In genomic region chr19:49488863-49489537, GRCh38 we compare ENCODE assay signal across 8 cellular contexts. TPM values are rescaled to one million over a fixed set of nuclear protein-coding genes. Genes with fewer than 3 reads are reported as not detected.
DNase-seq lines count a peak whose midpoint lies in the region; ATAC-seq, FAIRE-seq and TF ChIP-seq lines count a peak whose summit lies in the region.

No MANE protein-coding gene starts in this region.

- H3K4me1 ChIP-seq in A549 (peaks cover 29% of the 10 kb centered on the region), HUES64 (ENCODE audit: insufficient read depth, low read length) (peaks cover 7% of the 10 kb centered on the region), breast epithelium (peaks cover 0 to 12% of the 10 kb centered on the region in 2 donors), mononuclear cell (ENCODE audit: insufficient read depth, low read length) (peaks cover 31% of the 10 kb centered on the region)

- TF ChIP-seq CTCF in A549 (IDR thresholded peaks at IDR 0.05): no peak
- TF ChIP-seq CTCF in breast epithelium (IDR thresholded peaks at IDR 0.05): no peak

- no peak for TF ChIP-seq RAD21 in A549 (conservative IDR thresholded peaks at IDR 0.05 in 1 of 2, IDR thresholded peaks at IDR 0.05 in 1 of 2)

- H3K9ac ChIP-seq in HUES64 (ENCODE audit: low read depth, low read length): peak overlapping the region; percentile 100

- FAIRE-seq in A549 (lab: Jason Lieb, UNC): no peak

- H3K4me2 ChIP-seq in A549: peak overlapping the region; percentile 80

- no peaks in the 10 kb centered on the region for H3K9me3 ChIP-seq in A549
- no peaks in the 10 kb centered on the region for H3K9me3 ChIP-seq in HUES64 (ENCODE audit: insufficient read depth, low read depth, low read length)
- no peaks in the 10 kb centered on the region for H3K9me3 ChIP-seq in breast epithelium
- no peaks in the 10 kb centered on the region for H3K9me3 ChIP-seq in mononuclear cell (ENCODE audit: low read depth, low read length)

- intact Hi-C loops in breast epithelium (cut with DNase I; ENCODE audit: low total_unique reads): no loop called here

- POLR2A ChIA-PET in A549 (lab: Yijun Ruan, JAX): interaction anchor here (1.3 kb wide), 1 partner anchor 10 kb away, joined by 3 read pairs; no protein-coding TSS in a partner anchor

- WGBS in A549 (ENCODE audit: missing lambda C conversion rate): 4% methylated on average over 15 of the region's 15 CpGs
- WGBS in HUES64: 25% methylated on average over 14 of the region's 15 CpGs

- H3K27ac ChIP-seq in A549: peak overlapping the region; percentile 94 to 95
- peak overlapping the region; percentile 96 for H3K27ac ChIP-seq in HUES64 (ENCODE audit: low read depth, low read length)
- peak overlapping the region; percentile 90 to 94 for H3K27ac ChIP-seq in breast epithelium

- peak overlapping the region; percentile 71 for H3K4me3 ChIP-seq in A549
- peak overlapping the region; percentile 94 for H3K4me3 ChIP-seq in HUES64 (ENCODE audit: low read length)
- H3K4me3 ChIP-seq in breast epithelium: peak overlapping the region; percentile 79 to 99 (median 96)
- H3K4me3 ChIP-seq in mononuclear cell (ENCODE audit: low read length): peak overlapping the region; percentile 90

- CTCF ChIA-PET in A549 (lab: Yijun Ruan, JAX): interaction anchor here (0.6 to 2.4 kb wide), 5 partner anchors 10 to 189 kb away, joined by 3 to 11 read pairs (median 3); partner anchors contain the start of gene FLT3LG

- H3K27me3 ChIP-seq in HUES64 (ENCODE audit: insufficient read depth, low read length) (no peaks in the 10 kb centered on the region), breast epithelium (no peaks in the 10 kb centered on the region), mononuclear cell (ENCODE audit: insufficient read depth, low read length) (no peaks in the 10 kb centered on the region)

- TF ChIP-seq EP300 in A549 (IDR thresholded peaks at IDR 0.05): no peak

- H3K36me3 ChIP-seq in HUES64 (ENCODE audit: insufficient read depth, low read length) (peaks cover 51% of the 10 kb centered on the region), breast epithelium (peaks cover 14% of the 10 kb centered on the region)

- TF ChIP-seq POLR2A in A549 (IDR thresholded peaks at IDR 0.05; ENCODE audit: low read length): no peak
- TF ChIP-seq POLR2A in breast epithelium (IDR thresholded peaks at IDR 0.05): no peak

- DNase-seq in A549 (ENCODE audit: low read depth in 1 of 2, low spot score in 1 of 2) (no peak), breast epithelium (ENCODE audit: low spot score in 2 of 2) (no peak), HCEC 1CT (no peak)
- DNase-seq in activated CD4-positive, CD25-positive, alpha-beta regulatory T cell treated with anti-CD3 and anti-CD28 coated beads, Interleukin-2, amount 50 U/mL, for 72 hours: no peak

- ATAC-seq in A549 (no peak), HG02763 (IDR thresholded peaks at IDR 0.05; ENCODE audit: unreplicated experiment) (no peak), HG02981 (IDR thresholded peaks at IDR 0.05; ENCODE audit: unreplicated experiment) (no peak)

TF ChIP-seq in A549, 52 proteins besides CTCF, POLR2A, EP300 and RAD21:
- no peak for TF ChIP-seq NPAS2 (CRISPR knock-in tag; IDR thresholded peaks at IDR 0.05; ENCODE audit: borderline replicate concordance)
- no peak for TF ChIP-seq MAZ (IDR thresholded peaks at IDR 0.05; ENCODE audit: borderline replicate concordance, low read depth, low read length)
- TF ChIP-seq MAFK (IDR thresholded peaks at IDR 0.05; ENCODE audit: partially characterized antibody): peak; percentile 95
- TF ChIP-seq HMGXB4 (CRISPR knock-in tag; IDR thresholded peaks at IDR 0.05; ENCODE audit: borderline replicate concordance): no peak
- TF ChIP-seq E2F6 (IDR thresholded peaks at IDR 0.05; ENCODE audit: borderline replicate concordance, low read depth): peak; percentile 14; the same call in 1 of the 2 replicates

RNA-seq across cellular contexts. Expression of gene RPL13A, which starts 1.6 kb away (rescaled TPM):
- polyA plus RNA-seq in A549 (2011; rRNA removed) (5,391 and 5,410 TPM in 2 replicates), A549 (2017; fragmentation: RNase III; extraction: RNeasy Plus Mini Kit Qiagen cat#74134 plus additional on column Dnase treatment) (3,383 to 3,595 TPM (median 3,438 TPM) in 3 replicates)
- polyA plus RNA-seq in A549 (2012; cell fraction: cytosol; rRNA removed): 6,169 and 7,252 TPM in 2 replicates
- polyA plus RNA-seq in A549 (2012; cell fraction: nucleus; rRNA removed): 3,653 and 3,684 TPM in 2 replicates
- polyA minus RNA-seq in A549 (2011; rRNA and poly(A)+ RNA removed): 1,893 and 2,022 TPM in 2 replicates
- polyA plus RNA-seq in HUES64 (2013, experiment 1 of 2): 2,534 TPM
- polyA plus RNA-seq in HUES64 (2013, experiment 2 of 2): 2,729 TPM
- total RNA-seq in breast epithelium (1,000 to 10,000 TPM; 3,591 to 5,468 (median 4,346) TPM), mononuclear cell (4,457 TPM)

RNA-seq across cellular contexts. Expression of gene RPS11, which starts 7.2 kb away (rescaled TPM):
- polyA plus RNA-seq in A549 (2011; rRNA removed) (2,624 and 3,014 TPM in 2 replicates), A549 (2017; fragmentation: RNase III; extraction: RNeasy Plus Mini Kit Qiagen cat#74134 plus additional on column Dnase treatment) (3,721 to 3,877 TPM (median 3,793 TPM) in 3 replicates)
- 5,125 and 7,098 TPM in 2 replicates for polyA plus RNA-seq in A549 (2012; cell fraction: cytosol; rRNA removed)
- 2,789 and 3,629 TPM in 2 replicates for polyA plus RNA-seq in A549 (2012; cell fraction: nucleus; rRNA removed)
- 1,828 and 2,481 TPM in 2 replicates for polyA minus RNA-seq in A549 (2011; rRNA and poly(A)+ RNA removed)
- polyA plus RNA-seq in HUES64 (2013, experiment 1 of 2): 2,364 TPM
- polyA plus RNA-seq in HUES64 (2013, experiment 2 of 2): 2,511 TPM
- total RNA-seq in breast epithelium (1,000 to 10,000 TPM; 5,709 to 7,550 (median 5,876) TPM), mononuclear cell (8,046 TPM)

RNA-seq across cellular contexts. Expression of gene FLT3LG, which starts 15.0 kb away (rescaled TPM):
- polyA plus RNA-seq in A549 (2011; rRNA removed) (0.42 and 0.58 TPM in 2 replicates), A549 (2017; fragmentation: RNase III; extraction: RNeasy Plus Mini Kit Qiagen cat#74134 plus additional on column Dnase treatment) (0.99 to 1.2 TPM (median 1.0 TPM) in 3 replicates)
- 0.75 and 1.4 TPM in 2 replicates for polyA plus RNA-seq in A549 (2012; cell fraction: cytosol; rRNA removed)
- polyA plus RNA-seq in A549 (2012; cell fraction: nucleus; rRNA removed): 1.9 and 2.2 TPM in 2 replicates
- polyA minus RNA-seq in A549 (2011; rRNA and poly(A)+ RNA removed): 0.41 and 0.92 TPM in 2 replicates
- polyA plus RNA-seq in HUES64 (2013, experiment 1 of 2): 0.85 TPM
- 1.1 TPM for polyA plus RNA-seq in HUES64 (2013, experiment 2 of 2)
- total RNA-seq in breast epithelium (1 to 10 TPM; 4.3 to 7.0 (median 4.6) TPM), mononuclear cell (49.6 TPM)

RNA-seq across cellular contexts. Expression of gene FCGRT, which starts 23.5 kb away (rescaled TPM):
- polyA plus RNA-seq in A549 (2011; rRNA removed): 25.7 and 32.0 TPM in 2 replicates
- polyA plus RNA-seq in A549 (2012; cell fraction: cytosol; rRNA removed): 20.4 and 28.0 TPM in 2 replicates
- polyA plus RNA-seq in A549 (2012; cell fraction: nucleus; rRNA removed): 47.2 and 48.8 TPM in 2 replicates
- polyA plus RNA-seq in A549 (2017; fragmentation: RNase III; extraction: RNeasy Plus Mini Kit Qiagen cat#74134 plus additional on column Dnase treatment): 20.0 to 28.4 TPM (median 28.4 TPM) in 3 replicates
- polyA minus RNA-seq in A549 (2011; rRNA and poly(A)+ RNA removed): 23.9 and 24.7 TPM in 2 replicates
- polyA plus RNA-seq in HUES64 (2013, experiment 1 of 2): 14.3 TPM
- polyA plus RNA-seq in HUES64 (2013, experiment 2 of 2): 24.0 TPM
- 100 to 1,000 TPM; 164 to 389 (median 199) TPM for total RNA-seq in breast epithelium
- 123 TPM for total RNA-seq in mononuclear cell

RNA-seq across cellular contexts. Expression of gene ALDH16A1, which starts 36.0 kb away (rescaled TPM):
- polyA plus RNA-seq in A549 (2011; rRNA removed) (9.7 and 10.2 TPM in 2 replicates), A549 (2017; fragmentation: RNase III; extraction: RNeasy Plus Mini Kit Qiagen cat#74134 plus additional on column Dnase treatment) (19.9 to 23.0 TPM (median 23.0 TPM) in 3 replicates)
- 29.9 and 37.0 TPM in 2 replicates for polyA plus RNA-seq in A549 (2012; cell fraction: cytosol; rRNA removed)
- 94.1 and 133 TPM in 2 replicates for polyA plus RNA-seq in A549 (2012; cell fraction: nucleus; rRNA removed)
- 9.3 and 10.6 TPM in 2 replicates for polyA minus RNA-seq in A549 (2011; rRNA and poly(A)+ RNA removed)
- 43.5 TPM for polyA plus RNA-seq in HUES64 (2013, experiment 1 of 2)
- 25.8 TPM for polyA plus RNA-seq in HUES64 (2013, experiment 2 of 2)
- total RNA-seq in breast epithelium (10 to 100 TPM; 20.6 to 34.4 (median 32.2) TPM), mononuclear cell (13.7 TPM)
